ENCODE assay signal across 10 cellular contexts in the genomic region with DNA sequence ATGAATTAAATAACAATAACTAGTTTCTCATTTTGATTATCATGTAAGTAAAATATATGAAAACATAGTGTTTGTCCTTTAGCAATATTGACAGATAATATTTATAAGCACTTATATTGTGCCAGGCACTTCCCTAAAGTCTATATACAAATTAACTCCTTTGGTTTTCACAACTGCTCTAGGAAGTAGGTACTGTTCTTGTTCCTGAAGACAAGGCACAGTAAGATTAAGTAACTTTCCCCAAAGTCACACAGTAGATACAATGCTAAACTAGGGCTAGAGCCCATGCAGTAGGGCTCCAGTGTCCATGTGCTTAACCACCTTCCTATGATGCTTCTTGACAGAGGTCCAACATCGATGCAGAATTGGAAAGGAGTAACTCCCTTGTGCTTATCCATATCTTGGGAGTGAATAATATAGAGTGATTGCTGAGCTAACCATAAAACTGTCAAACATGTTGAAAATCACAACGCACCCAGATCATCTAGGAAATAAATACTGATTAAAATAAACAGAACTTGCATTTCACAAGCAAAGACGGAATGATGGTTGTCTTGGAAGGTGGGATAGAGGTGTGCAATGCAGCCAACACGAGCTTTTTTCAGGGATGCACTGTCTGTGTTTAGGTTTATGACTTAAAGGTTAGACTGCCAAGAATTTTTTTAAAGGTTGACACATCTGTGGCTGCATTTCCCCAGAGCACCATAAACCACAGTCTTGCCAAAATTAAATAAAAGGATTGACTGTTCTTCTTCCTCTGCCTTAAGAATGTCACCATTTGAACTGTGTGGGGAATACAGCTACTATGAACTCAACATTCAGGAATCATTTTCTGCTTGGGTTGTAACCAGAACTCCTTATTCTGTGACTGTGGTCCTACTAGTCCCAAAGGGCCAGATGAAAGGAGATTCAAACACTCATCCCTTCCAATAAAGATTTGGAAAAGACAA.
DNase-seq lines count a peak whose midpoint lies in the region; ATAC-seq and TF ChIP-seq lines count a peak whose summit lies in the region.
"Had no signal": no experiment of that assay in that cellular context is flagged by ENCODE, and none has a peak within 500 bp of the region (broad histone marks: within the 10 kb centered on the region; RNA-seq: fewer than 3 reads in every experiment).

No MANE protein-coding gene starts in this region.

- no peak overlapping the region for H2AFZ ChIP-seq in fibroblast of lung (ENCODE audit: low read length)

- DNase-seq in activated CD4-positive, alpha-beta memory T cell treated with anti-CD3 and anti-CD28 coated beads for 36 hours: no peak
- no peak for DNase-seq in activated CD4-positive, alpha-beta memory T cell treated with anti-CD3 and anti-CD28 coated beads, Interleukin-2, amount 10 ng/mL, durations not matched to agents 7 days and 5 days
- peak; percentile 44 for DNase-seq in MV-4-11 (lab: John Stamatoyannopoulos, UW)
- DNase-seq in fibroblast of lung (ENCODE audit: low read depth in 2 of 2): peak; percentile 31 to 92
- DNase-seq in stimulated activated naive CD8-positive, alpha-beta T cell treated with anti-CD3 and anti-CD28 coated beads, Interleukin-15, Interleukin-2, amounts not matched to agents 100 U/mL and 50 U/mL, for 24 hours: no peak
- DNase-seq in SHP77 treated with DMSO at 0.1 percent for 48 hours (lab: John Stamatoyannopoulos, UW): no peak
- no peak for DNase-seq in NCI-H2029 (lab: John Stamatoyannopoulos, UW)
- DNase-seq: NCI-H748 treated with DMSO at 0.1 percent for 48 hours had no signal

- H3K4me1 Mint-ChIP-seq in activated CD4-positive, alpha-beta memory T cell treated with anti-CD3 and anti-CD28 coated beads for 36 hours (ENCODE audit: low read depth): peaks cover 80% of the 10 kb centered on the region
- peaks cover 70% of the 10 kb centered on the region for H3K4me1 Mint-ChIP-seq in activated CD4-positive, alpha-beta memory T cell treated with anti-CD3 and anti-CD28 coated beads, Interleukin-2, amount 10 ng/mL, durations not matched to agents 7 days and 5 days

- H3K4me1 ChIP-seq in fibroblast of lung (ENCODE audit: control insufficient read depth, extremely low read depth, insufficient read depth, low read length): peaks cover 5% of the 10 kb centered on the region

- no peaks in the 10 kb centered on the region for H3K79me2 ChIP-seq in fibroblast of lung (ENCODE audit: control insufficient read depth, insufficient read depth, low read length)

- peak; percentile 29 for ATAC-seq in stimulated activated naive CD8-positive, alpha-beta T cell treated with anti-CD3 and anti-CD28 coated beads, Interleukin-15, Interleukin-2, amounts not matched to agents 100 U/mL and 50 U/mL, for 24 hours
- ATAC-seq in HG02798 (IDR thresholded peaks at IDR 0.05; ENCODE audit: poor library complexity, unreplicated experiment): no peak

- no peak overlapping the region for H3K27ac ChIP-seq in fibroblast of lung (ENCODE audit: insufficient read depth, low read length)

- no peaks in the 10 kb centered on the region for H4K20me1 ChIP-seq in fibroblast of lung (ENCODE audit: control insufficient read depth, extremely low read depth, insufficient read depth, low read length)

- no peaks in the 10 kb centered on the region for H3K36me3 ChIP-seq in fibroblast of lung (ENCODE audit: control insufficient read depth, insufficient read depth, low read length)

- H3K9ac ChIP-seq in fibroblast of lung (ENCODE audit: insufficient read depth, low read length): no peak overlapping the region

- peaks cover 3% of the 10 kb centered on the region for H3K36me3 Mint-ChIP-seq in activated CD4-positive, alpha-beta memory T cell treated with anti-CD3 and anti-CD28 coated beads for 36 hours
- peaks cover 48% of the 10 kb centered on the region for H3K36me3 Mint-ChIP-seq in activated CD4-positive, alpha-beta memory T cell treated with anti-CD3 and anti-CD28 coated beads, Interleukin-2, amount 10 ng/mL, durations not matched to agents 7 days and 5 days (ENCODE audit: low read depth)

- TF ChIP-seq CTCF in fibroblast of lung (conservative IDR thresholded peaks at IDR 0.05 in 1 of 2, IDR thresholded peaks at IDR 0.05 in 1 of 2; ENCODE audit: low read depth in 1 of 2, low read length in 2 of 2): no peak

- peak overlapping the region; percentile 67 for H3K27ac Mint-ChIP-seq in activated CD4-positive, alpha-beta memory T cell treated with anti-CD3 and anti-CD28 coated beads for 36 hours
- no peak overlapping the region for H3K27ac Mint-ChIP-seq in activated CD4-positive, alpha-beta memory T cell treated with anti-CD3 and anti-CD28 coated beads, Interleukin-2, amount 10 ng/mL, durations not matched to agents 7 days and 5 days

- no peak overlapping the region for H3K4me3 ChIP-seq in fibroblast of lung (replicated peaks in 1 of 4; ENCODE audit: control extremely low read depth in 1 of 4, insufficient read depth in 1 of 4, low read depth in 3 of 4, low read length in 4 of 4)

- no peak overlapping the region for H3K4me2 ChIP-seq in fibroblast of lung (ENCODE audit: extremely low read depth, insufficient read depth, low read length)

- H3K9me3 ChIP-seq in fibroblast of lung (ENCODE audit: control insufficient read depth, insufficient read depth, low read depth, low read length): no peaks in the 10 kb centered on the region

- intact Hi-C loops in activated CD4-positive, alpha-beta memory T cell treated with anti-CD3 and anti-CD28 coated beads for 36 hours (cut with micrococcal nuclease): no loop called here

- no peaks in the 10 kb centered on the region for H3K9me3 Mint-ChIP-seq in activated CD4-positive, alpha-beta memory T cell treated with anti-CD3 and anti-CD28 coated beads for 36 hours
- H3K9me3 Mint-ChIP-seq in activated CD4-positive, alpha-beta memory T cell treated with anti-CD3 and anti-CD28 coated beads, Interleukin-2, amount 10 ng/mL, durations not matched to agents 7 days and 5 days: no peaks in the 10 kb centered on the region
- H3K9me3 Mint-ChIP-seq: activated naive CD4-positive, alpha-beta T cell treated with anti-CD3 and anti-CD28 coated beads, Interleukin-2, amount 50 U/mL, for 72 hours had no signal

- H3K27me3 Mint-ChIP-seq in activated CD4-positive, alpha-beta memory T cell treated with anti-CD3 and anti-CD28 coated beads for 36 hours: no peaks in the 10 kb centered on the region
- no peaks in the 10 kb centered on the region for H3K27me3 Mint-ChIP-seq in activated CD4-positive, alpha-beta memory T cell treated with anti-CD3 and anti-CD28 coated beads, Interleukin-2, amount 10 ng/mL, durations not matched to agents 7 days and 5 days

- CTCF ChIA-PET in activated CD4-positive, alpha-beta memory T cell treated with anti-CD3 and anti-CD28 coated beads for 36 hours (lab: Charles Lee): interaction anchor here (1.4 to 3.6 kb wide), 2 partner anchors 10 to 38 kb away, joined by 3 to 16 read pairs; no protein-coding TSS in a partner anchor
- CTCF ChIA-PET in activated CD4-positive, alpha-beta memory T cell treated with anti-CD3 and anti-CD28 coated beads, Interleukin-2, amount 10 ng/mL, durations not matched to agents 7 days and 5 days (lab: Charles Lee): interaction anchor here (0.5 kb wide), 1 partner anchor 753 kb away, joined by 4 read pairs; no protein-coding TSS in a partner anchor

- H3K27me3 ChIP-seq in fibroblast of lung (ENCODE audit: control insufficient read depth, insufficient read depth, low read length): no peaks in the 10 kb centered on the region

- H3K4me3 Mint-ChIP-seq in activated CD4-positive, alpha-beta memory T cell treated with anti-CD3 and anti-CD28 coated beads for 36 hours: no peak overlapping the region
- H3K4me3 Mint-ChIP-seq in activated CD4-positive, alpha-beta memory T cell treated with anti-CD3 and anti-CD28 coated beads, Interleukin-2, amount 10 ng/mL, durations not matched to agents 7 days and 5 days: no peak overlapping the region

- POLR2A ChIA-PET in activated CD4-positive, alpha-beta memory T cell treated with anti-CD3 and anti-CD28 coated beads for 36 hours (lab: Charles Lee): interaction anchor here (1.8 to 1.9 kb wide), 2 partner anchors 8 to 78 kb away, joined by 8 to 12 read pairs; no protein-coding TSS in a partner anchor
- POLR2A ChIA-PET in activated CD4-positive, alpha-beta memory T cell treated with anti-CD3 and anti-CD28 coated beads, Interleukin-2, amount 10 ng/mL, durations not matched to agents 7 days and 5 days (lab: Charles Lee): interaction anchor here (0.9 to 1.0 kb wide), 2 partner anchors 13 to 17 kb away, joined by 4 to 5 read pairs; no protein-coding TSS in a partner anchor

Comparison
In these comparisons a context has a peak if more than half of its experiments do, and no peak if none do; other contexts are left out.
1. DNase-seq: peak in MV-4-11 (single experiment) and fibroblast of lung (2 of 2); none in activated CD4-positive, alpha-beta memory T cell treated with anti-CD3 and anti-CD28 coated beads for 36 hours (single experiment), activated CD4-positive, alpha-beta memory T cell treated with anti-CD3 and anti-CD28 coated beads, Interleukin-2, amount 10 ng/mL, durations not matched to agents 7 days and 5 days (single experiment), stimulated activated naive CD8-positive, alpha-beta T cell treated with anti-CD3 and anti-CD28 coated beads, Interleukin-15, Interleukin-2, amounts not matched to agents 100 U/mL and 50 U/mL, for 24 hours (single experiment), SHP77 treated with DMSO at 0.1 percent for 48 hours (single experiment) and NCI-H2029 (single experiment).